In the genomic region with DNA sequence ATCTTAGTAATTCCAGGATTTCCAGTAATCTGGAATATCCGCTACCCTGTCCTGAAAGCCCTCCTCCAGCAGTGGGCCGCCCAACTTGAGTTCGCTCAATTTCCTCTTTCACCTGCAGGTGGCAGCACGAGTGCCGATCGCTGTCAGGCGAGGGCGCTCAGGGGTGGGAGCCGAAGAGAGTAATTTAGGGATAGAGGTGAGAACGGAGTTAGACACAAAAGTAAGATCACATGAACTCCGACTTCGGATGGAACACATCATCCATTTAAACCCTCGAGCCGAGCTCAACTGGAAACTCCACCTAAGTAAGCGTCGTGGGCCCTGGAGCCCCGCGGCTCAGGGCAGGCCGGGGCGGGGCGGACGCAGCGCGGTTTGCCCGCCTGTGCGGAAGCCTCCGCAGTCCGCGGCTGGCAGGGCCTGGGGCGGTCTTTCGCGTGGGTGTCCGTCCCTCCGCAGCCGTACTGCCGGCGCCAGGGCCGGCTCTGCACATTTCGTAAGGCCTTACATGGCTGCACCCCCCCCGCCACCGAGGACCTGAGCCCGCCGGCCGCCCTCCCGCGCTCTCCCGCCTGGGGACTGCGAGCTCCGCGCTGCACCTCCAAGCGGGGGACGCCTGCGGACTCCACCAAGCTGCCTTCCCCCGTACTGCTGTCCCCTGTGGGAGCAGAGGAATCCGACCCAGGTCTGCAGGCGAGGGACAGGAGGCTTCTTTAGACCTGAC, we compare ENCODE assay signal across 1 cellular context.
TF ChIP-seq lines count a peak whose summit lies in the region.

No MANE protein-coding gene starts in this region.

TF ChIP-seq in GM12878, 131 proteins besides CTCF, POLR2A, EP300 and RAD21 (continued from another document):
- no peak for TF ChIP-seq HSF1 (IDR thresholded peaks at IDR 0.05; ENCODE audit: low read depth, low read length)
- TF ChIP-seq WRNIP1 (IDR thresholded peaks at IDR 0.05; ENCODE audit: borderline replicate concordance, low read depth, low read length), result no peak
- no peak for TF ChIP-seq SUPT20H (IDR thresholded peaks at IDR 0.05; ENCODE audit: borderline replicate concordance, control insufficient read depth, low read depth, low read length)
- TF ChIP-seq RELB (IDR thresholded peaks at IDR 0.05; ENCODE audit: low read depth), result no peak
- 0 out of 2 replicates have a peak, but pooled peaks have one; percentile 16 for TF ChIP-seq RUNX3 (IDR thresholded peaks at IDR 0.05; ENCODE audit: low read length)
- TF ChIP-seq IKZF2 (IDR thresholded peaks at IDR 0.05), result no peak
- no peak for TF ChIP-seq SMAD1 (IDR thresholded peaks at IDR 0.05; ENCODE audit: low read depth, partially characterized antibody)
- TF ChIP-seq ELK1 (IDR thresholded peaks at IDR 0.05; ENCODE audit: low read depth, low read length), result 0 out of 2 replicates have a peak, but pooled peaks have one; percentile 35
- no peak for TF ChIP-seq CHD2 (IDR thresholded peaks at IDR 0.05; ENCODE audit: borderline replicate concordance, low read depth, low read length)
- peak; percentile 91 for TF ChIP-seq SMC3 (IDR thresholded peaks at IDR 0.05; ENCODE audit: borderline replicate concordance, low read length)
- no peak for TF ChIP-seq BACH1 (IDR thresholded peaks at IDR 0.05; ENCODE audit: borderline replicate concordance)
- 0 out of 2 replicates have a peak, but pooled peaks have one; percentile 27 for TF ChIP-seq CBX5 (IDR thresholded peaks at IDR 0.05; ENCODE audit: low read depth)
- no peak for TF ChIP-seq NR2C2 (IDR thresholded peaks at IDR 0.05; ENCODE audit: borderline replicate concordance, control insufficient read depth, insufficient read length, low read depth)
- TF ChIP-seq HCFC1 (IDR thresholded peaks at IDR 0.05; ENCODE audit: low read length), result 0 out of 2 replicates have a peak, but pooled peaks have one; percentile 9
- TF ChIP-seq NBN (IDR thresholded peaks at IDR 0.05), result 0 out of 2 replicates have a peak, but pooled peaks have one; percentile 51
- peak in 1 of 2 experiments; percentile 39; a peak in 1 of 3 replicates for TF ChIP-seq EGR1 (IDR thresholded peaks at IDR 0.05; ENCODE audit: borderline replicate concordance in 1 of 2, low read depth in 2 of 2, low read length in 2 of 2)
- TF ChIP-seq RFX5 (IDR thresholded peaks at IDR 0.05; ENCODE audit: low read depth, low read length), result no peak
- TF ChIP-seq LARP7 (IDR thresholded peaks at IDR 0.05), result peak; percentile 46; the same call in 1 of the 2 replicates
- TF ChIP-seq ZNF24 (IDR thresholded peaks at IDR 0.05), result no peak
- 0 out of 4 replicates have a peak, but pooled peaks of 1 of the 2 experiments have one; percentile 32 for TF ChIP-seq BHLHE40 (IDR thresholded peaks at IDR 0.05; ENCODE audit: borderline replicate concordance in 1 of 2, low read depth in 2 of 2, low read length in 1 of 2)
- TF ChIP-seq ZZZ3 (IDR thresholded peaks at IDR 0.05; ENCODE audit: control insufficient read depth, insufficient read length, low read depth), result no peak
- peak; percentile 22 for TF ChIP-seq RELA (IDR thresholded peaks at IDR 0.05; ENCODE audit: borderline replicate concordance, partially characterized antibody)
- TF ChIP-seq, protein P1, sequence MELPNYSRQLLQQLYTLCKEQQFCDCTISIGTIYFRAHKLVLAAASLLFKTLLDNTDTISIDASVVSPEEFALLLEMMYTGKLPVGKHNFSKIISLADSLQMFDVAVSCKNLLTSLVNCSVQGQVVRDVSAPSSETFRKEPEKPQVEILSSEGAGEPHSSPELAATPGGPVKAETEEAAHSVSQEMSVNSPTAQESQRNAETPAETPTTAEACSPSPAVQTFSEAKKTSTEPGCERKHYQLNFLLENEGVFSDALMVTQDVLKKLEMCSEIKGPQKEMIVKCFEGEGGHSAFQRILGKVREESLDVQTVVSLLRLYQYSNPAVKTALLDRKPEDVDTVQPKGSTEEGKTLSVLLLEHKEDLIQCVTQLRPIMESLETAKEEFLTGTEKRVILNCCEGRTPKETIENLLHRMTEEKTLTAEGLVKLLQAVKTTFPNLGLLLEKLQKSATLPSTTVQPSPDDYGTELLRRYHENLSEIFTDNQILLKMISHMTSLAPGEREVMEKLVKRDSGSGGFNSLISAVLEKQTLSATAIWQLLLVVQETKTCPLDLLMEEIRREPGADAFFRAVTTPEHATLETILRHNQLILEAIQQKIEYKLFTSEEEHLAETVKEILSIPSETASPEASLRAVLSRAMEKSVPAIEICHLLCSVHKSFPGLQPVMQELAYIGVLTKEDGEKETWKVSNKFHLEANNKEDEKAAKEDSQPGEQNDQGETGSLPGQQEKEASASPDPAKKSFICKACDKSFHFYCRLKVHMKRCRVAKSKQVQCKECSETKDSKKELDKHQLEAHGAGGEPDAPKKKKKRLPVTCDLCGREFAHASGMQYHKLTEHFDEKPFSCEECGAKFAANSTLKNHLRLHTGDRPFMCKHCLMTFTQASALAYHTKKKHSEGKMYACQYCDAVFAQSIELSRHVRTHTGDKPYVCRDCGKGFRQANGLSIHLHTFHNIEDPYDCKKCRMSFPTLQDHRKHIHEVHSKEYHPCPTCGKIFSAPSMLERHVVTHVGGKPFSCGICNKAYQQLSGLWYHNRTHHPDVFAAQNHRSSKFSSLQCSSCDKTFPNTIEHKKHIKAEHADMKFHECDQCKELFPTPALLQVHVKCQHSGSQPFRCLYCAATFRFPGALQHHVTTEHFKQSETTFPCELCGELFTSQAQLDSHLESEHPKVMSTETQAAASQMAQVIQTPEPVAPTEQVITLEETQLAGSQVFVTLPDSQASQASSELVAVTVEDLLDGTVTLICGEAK (IDR thresholded peaks at IDR 0.05; ENCODE audit: borderline replicate concordance), result no peak
- no peak for TF ChIP-seq HDAC6 (IDR thresholded peaks at IDR 0.05; ENCODE audit: unreplicated experiment)
- no peak for TF ChIP-seq PKNOX1 (IDR thresholded peaks at IDR 0.05)
- TF ChIP-seq, protein P2, sequence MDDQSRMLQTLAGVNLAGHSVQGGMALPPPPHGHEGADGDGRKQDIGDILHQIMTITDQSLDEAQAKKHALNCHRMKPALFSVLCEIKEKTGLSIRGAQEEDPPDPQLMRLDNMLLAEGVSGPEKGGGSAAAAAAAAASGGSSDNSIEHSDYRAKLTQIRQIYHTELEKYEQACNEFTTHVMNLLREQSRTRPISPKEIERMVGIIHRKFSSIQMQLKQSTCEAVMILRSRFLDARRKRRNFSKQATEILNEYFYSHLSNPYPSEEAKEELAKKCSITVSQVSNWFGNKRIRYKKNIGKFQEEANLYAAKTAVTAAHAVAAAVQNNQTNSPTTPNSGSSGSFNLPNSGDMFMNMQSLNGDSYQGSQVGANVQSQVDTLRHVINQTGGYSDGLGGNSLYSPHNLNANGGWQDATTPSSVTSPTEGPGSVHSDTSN (IDR thresholded peaks at IDR 0.05; ENCODE audit: insufficient replicate concordance, low read depth, low read length), result no peak
- peak; percentile 74 for TF ChIP-seq GATAD2B (conservative IDR thresholded peaks at IDR 0.05; ENCODE audit: low read depth)
- TF ChIP-seq YY1 (IDR thresholded peaks at IDR 0.05; ENCODE audit: low read depth, low read length), result peak; percentile 64
- peak; percentile 43; the same call in 1 of the 2 replicates for TF ChIP-seq SMARCA5 (IDR thresholded peaks at IDR 0.05)
- TF ChIP-seq NFYA (IDR thresholded peaks at IDR 0.05; ENCODE audit: borderline replicate concordance, low read depth, low read length), result no peak
- TF ChIP-seq IKZF1 (conservative IDR thresholded peaks at IDR 0.05), result peak; percentile 61
- peak; percentile 71; the same call in 1 of the 2 replicates for TF ChIP-seq SIN3A (IDR thresholded peaks at IDR 0.05; ENCODE audit: low read depth, low read length)
